ENCODE assay signal across 16 cellular contexts in the genomic region with DNA sequence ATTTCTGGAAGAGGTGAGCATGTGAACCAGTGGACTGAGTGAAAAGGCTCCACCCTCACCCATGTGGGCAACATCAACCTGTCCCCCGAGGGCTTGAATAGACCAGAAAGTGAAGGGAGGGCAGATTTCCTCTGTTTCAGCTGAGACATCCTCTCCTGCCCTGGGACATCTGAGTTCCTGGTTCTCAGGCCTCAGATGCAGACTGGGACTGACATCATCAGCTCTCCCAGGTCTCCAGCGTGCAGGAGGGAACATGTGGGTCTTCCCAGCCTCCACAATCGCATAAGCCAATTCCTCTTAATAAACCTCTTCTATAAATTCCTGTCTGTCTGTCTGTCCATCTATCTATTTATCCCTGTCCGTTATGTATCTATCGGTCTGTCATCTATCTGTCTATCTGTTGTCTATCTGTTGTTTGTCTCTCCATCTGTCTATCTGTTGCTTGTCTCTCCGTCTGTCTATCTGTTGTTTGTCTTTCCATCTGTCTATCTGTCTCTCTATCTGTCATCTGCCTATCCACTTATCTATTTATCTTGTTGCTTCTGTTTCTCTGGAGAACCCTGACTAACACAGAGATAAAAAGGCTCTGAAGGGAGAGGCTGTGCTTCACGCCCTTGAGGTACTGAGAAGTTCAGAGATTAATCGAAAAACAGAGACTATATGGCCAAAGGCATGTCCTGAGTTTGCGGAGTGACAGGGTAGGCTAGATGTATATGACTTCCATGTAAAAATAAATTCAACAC.
DNase-seq lines count a peak whose midpoint lies in the region; ATAC-seq and TF ChIP-seq lines count a peak whose summit lies in the region.
"Had no signal": no experiment of that assay in that cellular context is flagged by ENCODE, and none has a peak within 500 bp of the region (broad histone marks: within the 10 kb centered on the region; RNA-seq: fewer than 3 reads in every experiment).

No MANE protein-coding gene starts in this region.

- no peaks in the 10 kb centered on the region for H3K9me3 Mint-ChIP-seq in naive thymus-derived CD4-positive, alpha-beta T cell
- H3K9me3 Mint-ChIP-seq: CD4-positive, alpha-beta memory T cell had no signal

- peaks cover 0 to 14% (median 11%) of the 10 kb centered on the region in 7 donors for H3K4me1 Mint-ChIP-seq in naive thymus-derived CD4-positive, alpha-beta T cell

- TF ChIP-seq POLR2A in ovary (IDR thresholded peaks at IDR 0.05), result no peak

- H3K4me2 ChIP-seq in DND-41 (ENCODE audit: insufficient read depth, low read length) (no peak overlapping the region), Loucy (ENCODE audit: low read depth, low read length, poor library complexity, severe bottlenecking) (peak overlapping the region; percentile 60)

- H2AFZ ChIP-seq in DND-41 (ENCODE audit: low read depth, low read length), result no peak overlapping the region
- H2AFZ ChIP-seq in Loucy (ENCODE audit: low read length), result no peak overlapping the region
- H2AFZ ChIP-seq: GM23248 had no signal

- H3K4me3 ChIP-seq in DND-41 (ENCODE audit: low read depth in 1 of 2, low read length in 2 of 2), result no peak overlapping the region
- H3K4me3 ChIP-seq in Loucy (ENCODE audit: low read length, poor library complexity, severe bottlenecking), result no peak overlapping the region
- H3K4me3 ChIP-seq in naive thymus-derived CD4-positive, alpha-beta T cell (ENCODE audit: low read length), result no peak overlapping the region
- no peak overlapping the region for H3K4me3 ChIP-seq in ovary
- H3K4me3 ChIP-seq: GM12878, GM23248, HAP-1 had no signal

- intact Hi-C loops in naive thymus-derived CD4-positive, alpha-beta T cell (cut with micrococcal nuclease), result no loop called here
- intact Hi-C loops in ovary (cut with DNase I), result no loop called here

- POLR2A ChIA-PET in naive thymus-derived CD4-positive, alpha-beta T cell (lab: Charles Lee), result no interaction called here

- DNase-seq in DND-41, result no peak
- no peak for DNase-seq in naive thymus-derived CD4-positive, alpha-beta T cell
- no peak for DNase-seq in ovary
- DNase-seq in midbrain (lab: John Stamatoyannopoulos, UW), result no peak
- no peak for DNase-seq in GM19238 (ENCODE audit: insufficient read length, low spot score)
- no peak for DNase-seq in dedifferentiated amniotic fluid mesenchymal stem cell (ENCODE audit: extremely low spot score)
- DNase-seq: ACHN; BE2C; CD4-positive, alpha-beta memory T cell; DMS153; DMS79; GM23248 had no signal

- no peak for TF ChIP-seq CTCF in DND-41 (IDR thresholded peaks at IDR 0.05; ENCODE audit: borderline replicate concordance, extremely low read depth, low read length, poor library complexity, severe bottlenecking)
- no peak for TF ChIP-seq CTCF in Loucy (conservative IDR thresholded peaks at IDR 0.05; ENCODE audit: low read length)
- no peak for TF ChIP-seq CTCF in ovary (IDR thresholded peaks at IDR 0.05)

- H3K36me3 Mint-ChIP-seq in naive thymus-derived CD4-positive, alpha-beta T cell, result no peaks in the 10 kb centered on the region
- H3K36me3 Mint-ChIP-seq: CD14-positive monocyte; CD4-positive, alpha-beta memory T cell had no signal

- no peak overlapping the region for H3K4me3 Mint-ChIP-seq in naive thymus-derived CD4-positive, alpha-beta T cell
- H3K4me3 Mint-ChIP-seq: CD14-positive monocyte; CD4-positive, alpha-beta memory T cell had no signal

- H4K20me1 ChIP-seq in DND-41 (ENCODE audit: insufficient read depth, low read length) (no peaks in the 10 kb centered on the region), Loucy (ENCODE audit: insufficient read depth, low read length, poor library complexity, severe bottlenecking) (no peaks in the 10 kb centered on the region)

- peaks cover 11 to 32% (median 22%) of the 10 kb centered on the region in 5 donors for H3K27me3 Mint-ChIP-seq in naive thymus-derived CD4-positive, alpha-beta T cell

- no peaks in the 10 kb centered on the region for H3K9me2 ChIP-seq in Loucy (replicated peaks; ENCODE audit: low read depth, low read length)

- 74 to 81% (median 79%) methylated on average over 9 of the region's 9 CpGs for WGBS in ovary, 3 donors

- ATAC-seq in DND-41 (ENCODE audit: insufficient read depth, low read depth), result no peak
- ATAC-seq in naive thymus-derived CD4-positive, alpha-beta T cell, result peak; percentile 22
- ATAC-seq: GM12878 had no signal

- H3K9ac ChIP-seq in DND-41 (ENCODE audit: low read depth, low read length) (no peak overlapping the region), Loucy (ENCODE audit: low read depth, low read length, poor library complexity, severe bottlenecking) (peak overlapping the region; percentile 61)
- H3K9ac ChIP-seq: GM23248 had no signal

- H3K27ac Mint-ChIP-seq in naive thymus-derived CD4-positive, alpha-beta T cell, result no peak overlapping the region
- H3K27ac Mint-ChIP-seq: CD14-positive monocyte; CD4-positive, alpha-beta memory T cell had no signal

- H3K4me1 ChIP-seq in DND-41 (ENCODE audit: insufficient read depth, low read length), result peaks cover 64% of the 10 kb centered on the region
- peaks cover 47% of the 10 kb centered on the region for H3K4me1 ChIP-seq in Loucy (ENCODE audit: insufficient read depth, low read length, poor library complexity, severe bottlenecking)
- H3K4me1 ChIP-seq in naive thymus-derived CD4-positive, alpha-beta T cell (ENCODE audit: control insufficient read depth in 2 of 2, insufficient read depth in 2 of 2, low read length in 2 of 2), result no peaks in the 10 kb centered on the region
- H3K4me1 ChIP-seq in ovary (ENCODE audit: insufficient read depth), result no peaks in the 10 kb centered on the region
- H3K4me1 ChIP-seq: BE2C, HAP-1 had no signal

- H3K9me3 ChIP-seq in DND-41 (ENCODE audit: insufficient read depth, low read length, severe bottlenecking) (no peaks in the 10 kb centered on the region), Loucy (ENCODE audit: insufficient read depth, low read depth, low read length) (no peaks in the 10 kb centered on the region), ovary (no peaks in the 10 kb centered on the region)
- H3K9me3 ChIP-seq in naive thymus-derived CD4-positive, alpha-beta T cell (ENCODE audit: control insufficient read depth in 2 of 3, low read length in 3 of 3), result no peaks in the 10 kb centered on the region
- H3K9me3 ChIP-seq: BE2C, HAP-1 had no signal

- H3F3A ChIP-seq in Loucy (ENCODE audit: low read depth), result no peaks in the 10 kb centered on the region

- no peaks in the 10 kb centered on the region for H3K36me3 ChIP-seq in DND-41 (ENCODE audit: insufficient read depth, low read length)
- no peaks in the 10 kb centered on the region for H3K36me3 ChIP-seq in Loucy (ENCODE audit: insufficient read depth, low read length)
- no peaks in the 10 kb centered on the region for H3K36me3 ChIP-seq in naive thymus-derived CD4-positive, alpha-beta T cell (ENCODE audit: control insufficient read depth in 2 of 3, insufficient read depth in 3 of 3, low read length in 3 of 3)
- no peaks in the 10 kb centered on the region for H3K36me3 ChIP-seq in ovary
- H3K36me3 ChIP-seq: BE2C, HAP-1 had no signal

- CTCF ChIA-PET in naive thymus-derived CD4-positive, alpha-beta T cell (lab: Charles Lee), result no interaction called here

- no peaks in the 10 kb centered on the region for H3K79me2 ChIP-seq in DND-41 (ENCODE audit: insufficient read depth, low read length)
- H3K79me2 ChIP-seq in Loucy (ENCODE audit: insufficient read depth, low read length), result no peaks in the 10 kb centered on the region

- TF ChIP-seq EP300 in ovary (IDR thresholded peaks at IDR 0.05), result no peak

- H3K27me3 ChIP-seq in DND-41 (ENCODE audit: insufficient read depth, low read length, poor library complexity) (no peaks in the 10 kb centered on the region), Loucy (ENCODE audit: insufficient read depth, low read length, poor library complexity, severe bottlenecking) (no peaks in the 10 kb centered on the region), ovary (no peaks in the 10 kb centered on the region)
- H3K27me3 ChIP-seq in naive thymus-derived CD4-positive, alpha-beta T cell (ENCODE audit: control insufficient read depth in 2 of 2, insufficient read depth in 2 of 2, low read length in 2 of 2), result no peaks in the 10 kb centered on the region
- H3K27me3 ChIP-seq: BE2C had no signal

- H3K27ac ChIP-seq in DND-41 (ENCODE audit: low read length), result peak overlapping the region; percentile 85
- no peak overlapping the region for H3K27ac ChIP-seq in naive thymus-derived CD4-positive, alpha-beta T cell (ENCODE audit: low read depth, low read length)
- no peak overlapping the region for H3K27ac ChIP-seq in ovary
- H3K27ac ChIP-seq: GM23248 had no signal
